Comparison of ENCODE assay signal across 8 cellular contexts in the genomic region with DNA sequence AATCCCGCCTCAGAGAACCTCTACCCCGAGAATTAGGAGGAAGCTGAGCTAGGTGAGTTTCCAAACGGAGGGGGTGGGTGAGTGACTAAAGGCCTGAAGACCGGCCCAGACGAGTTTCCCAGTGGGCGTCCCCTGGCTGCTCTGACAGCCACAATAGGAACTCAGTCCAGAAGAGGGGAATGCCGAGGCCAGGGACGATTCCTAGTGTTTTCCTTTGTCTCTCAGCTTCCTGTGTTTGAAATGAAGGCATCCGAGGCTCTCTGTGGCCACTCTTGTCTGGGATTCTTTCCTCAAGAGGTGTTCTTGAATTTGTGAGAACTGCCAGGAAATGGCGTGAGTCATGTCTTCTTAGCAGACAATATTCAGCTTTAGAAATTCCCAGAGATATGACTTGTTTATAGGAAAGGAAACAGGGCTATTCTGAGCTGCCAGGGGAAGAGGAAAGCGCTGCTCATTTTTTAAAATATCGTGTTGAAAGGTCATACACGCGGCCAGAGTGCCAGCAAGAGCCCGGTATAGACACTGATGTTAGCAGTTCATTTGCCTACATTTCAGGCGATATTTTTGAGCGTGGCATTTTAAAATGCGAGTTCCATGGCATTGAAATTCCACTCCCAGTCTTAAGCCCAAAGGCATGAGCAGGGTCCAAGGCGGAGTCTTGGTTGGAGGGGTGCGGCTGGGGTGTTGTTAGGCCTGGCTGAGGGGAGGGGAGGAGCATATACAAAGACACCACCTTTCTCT.
DNase-seq lines count a peak whose midpoint lies in the region; ATAC-seq and TF ChIP-seq lines count a peak whose summit lies in the region.

No MANE protein-coding gene starts in this region.

- H3K4me3 ChIP-seq in fibroblast of the aortic adventitia (ENCODE audit: low read depth, low read length): peak overlapping the region; percentile 54

- DNase-seq in NK-92 treated with Interleukin-12 subunit alpha and Interleukin-12 subunit beta, amount 100 ng/mL, for 24 hours (lab: John Stamatoyannopoulos, UW): peak; percentile 42
- DNase-seq in NK-92 (lab: John Stamatoyannopoulos, UW; ENCODE audit: unreplicated experiment): no peak
- peak; percentile 45 for DNase-seq in activated CD4-positive, alpha-beta memory T cell treated with anti-CD3 and anti-CD28 coated beads, Interleukin-2, amount 10 ng/mL, durations not matched to agents 7 days and 5 days
- peak; percentile 100 for DNase-seq in fibroblast of the aortic adventitia (ENCODE audit: low read depth)
- peak; percentile 25 for DNase-seq in occipital lobe (lab: John Stamatoyannopoulos, UW)
- no peak for DNase-seq in immature natural killer cell
- no peak for DNase-seq in NAMALWA (ENCODE audit: low spot score)

- H3K27ac Mint-ChIP-seq in activated CD4-positive, alpha-beta memory T cell treated with anti-CD3 and anti-CD28 coated beads, Interleukin-2, amount 10 ng/mL, durations not matched to agents 7 days and 5 days: peak overlapping the region; percentile 87
- H3K27ac Mint-ChIP-seq in immature natural killer cell: no peak overlapping the region

- POLR2A ChIA-PET in activated CD4-positive, alpha-beta memory T cell treated with anti-CD3 and anti-CD28 coated beads, Interleukin-2, amount 10 ng/mL, durations not matched to agents 7 days and 5 days (lab: Charles Lee): interaction anchor here (0.5 to 8.6 kb wide), 8 partner anchors 12 to 261 kb away, joined by 3 to 110 read pairs (median 4); a partner anchor contains a TSS

- no peaks in the 10 kb centered on the region for H3K9me3 Mint-ChIP-seq in activated CD4-positive, alpha-beta memory T cell treated with anti-CD3 and anti-CD28 coated beads, Interleukin-2, amount 10 ng/mL, durations not matched to agents 7 days and 5 days
- H3K9me3 Mint-ChIP-seq in immature natural killer cell: no peaks in the 10 kb centered on the region

- CTCF ChIA-PET in activated CD4-positive, alpha-beta memory T cell treated with anti-CD3 and anti-CD28 coated beads, Interleukin-2, amount 10 ng/mL, durations not matched to agents 7 days and 5 days (lab: Charles Lee): no interaction called here

- no peak for TF ChIP-seq CTCF in fibroblast of the aortic adventitia (IDR thresholded peaks at IDR 0.05; ENCODE audit: insufficient read depth, low read length)

- H3K36me3 Mint-ChIP-seq in activated CD4-positive, alpha-beta memory T cell treated with anti-CD3 and anti-CD28 coated beads, Interleukin-2, amount 10 ng/mL, durations not matched to agents 7 days and 5 days (ENCODE audit: low read depth): no peaks in the 10 kb centered on the region
- H3K36me3 Mint-ChIP-seq in immature natural killer cell: no peaks in the 10 kb centered on the region

- peak; percentile 38 for ATAC-seq in HG03439 (IDR thresholded peaks at IDR 0.05; ENCODE audit: unreplicated experiment)

- peaks cover 79% of the 10 kb centered on the region for H3K4me1 Mint-ChIP-seq in activated CD4-positive, alpha-beta memory T cell treated with anti-CD3 and anti-CD28 coated beads, Interleukin-2, amount 10 ng/mL, durations not matched to agents 7 days and 5 days
- peaks cover 7 to 10% of the 10 kb centered on the region in 2 donors for H3K4me1 Mint-ChIP-seq in immature natural killer cell

- H3K27me3 Mint-ChIP-seq in activated CD4-positive, alpha-beta memory T cell treated with anti-CD3 and anti-CD28 coated beads, Interleukin-2, amount 10 ng/mL, durations not matched to agents 7 days and 5 days: no peaks in the 10 kb centered on the region
- peaks cover 0 to 4% (median 0%) of the 10 kb centered on the region in 3 donors for H3K27me3 Mint-ChIP-seq in immature natural killer cell (ENCODE audit: low read depth in 3 of 3)

- H3K4me3 Mint-ChIP-seq in activated CD4-positive, alpha-beta memory T cell treated with anti-CD3 and anti-CD28 coated beads, Interleukin-2, amount 10 ng/mL, durations not matched to agents 7 days and 5 days: peak overlapping the region; percentile 68
- peak overlapping the region in 1 of 5 donors; percentile 33 for H3K4me3 Mint-ChIP-seq in immature natural killer cell

Comparison
In these comparisons a context has a peak if more than half of its experiments do, and no peak if none do; other contexts are left out.
1. DNase-seq: peak in NK-92 treated with Interleukin-12 subunit alpha and Interleukin-12 subunit beta, amount 100 ng/mL, for 24 hours (single experiment), activated CD4-positive, alpha-beta memory T cell treated with anti-CD3 and anti-CD28 coated beads, Interleukin-2, amount 10 ng/mL, durations not matched to agents 7 days and 5 days (single experiment), fibroblast of the aortic adventitia (single experiment) and occipital lobe (single experiment); none in NK-92 (single experiment), immature natural killer cell (0 of 3) and NAMALWA (single experiment).